ENCODE assay signal across 8 cellular contexts in the genomic region with DNA sequence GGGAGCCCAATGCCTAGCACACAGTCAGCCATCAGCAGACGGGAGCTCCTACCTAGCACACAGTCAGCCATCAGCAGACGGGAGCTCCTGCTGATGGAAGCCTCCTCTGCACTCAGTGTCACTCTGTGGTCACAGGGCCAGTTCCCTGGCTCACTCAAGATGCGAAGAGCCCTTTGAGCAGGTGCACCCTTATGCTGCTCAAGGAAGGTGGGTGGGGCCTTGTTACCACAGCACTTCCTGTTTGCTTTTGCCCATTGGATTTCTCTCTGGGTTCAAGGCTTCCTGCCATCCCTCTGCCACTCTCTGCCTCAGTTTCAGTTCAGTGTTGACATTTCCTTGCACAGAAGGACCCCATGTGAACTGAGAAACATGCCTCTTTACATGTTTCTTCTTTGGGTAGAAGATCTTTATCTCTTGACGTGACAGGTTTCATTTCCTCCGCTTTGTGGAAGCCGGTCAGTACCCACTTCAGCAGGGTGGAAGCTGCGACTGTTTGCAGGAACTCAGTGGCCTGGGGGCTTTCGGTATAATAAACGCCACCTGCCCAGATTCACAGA. TPM values are rescaled to one million over a fixed set of nuclear protein-coding genes. Genes with fewer than 3 reads are reported as not detected.
A peak's percentile ranks its signal among the peaks of the same experiment; 100 is the strongest.
DNase-seq lines count a peak whose midpoint lies in the region; ATAC-seq and FAIRE-seq lines count a peak whose summit lies in the region.

No MANE protein-coding gene starts in this region.

- peak; percentile 87 for FAIRE-seq in GM19239 (lab: Jason Lieb, UNC)

- peak; percentile 75 for ATAC-seq in HG03039 (IDR thresholded peaks at IDR 0.05; ENCODE audit: unreplicated experiment)

- no peak for DNase-seq in GM19239 (ENCODE audit: insufficient read length, low spot score)
- peak in 3 of 5 experiments; percentile 46 to 97 (median 68) for DNase-seq in T-helper 2 cell
- peak; percentile 45 for DNase-seq in medulla oblongata (ENCODE audit: extremely low spot score)
- no peak for DNase-seq in ecto neural progenitor cell (ENCODE audit: low spot score)
- no peak for DNase-seq in putamen (ENCODE audit: low spot score)
- DNase-seq in DMS153 treated with DMSO at 0.1 percent for 48 hours (lab: John Stamatoyannopoulos, UW; ENCODE audit: unreplicated experiment): no peak
- no peak for DNase-seq in ureter (ENCODE audit: low spot score)

RNA-seq across cellular contexts. Expression of gene TRIB2, which starts 11.6 kb away (rescaled TPM):
- total RNA-seq in ureter: 45.4 TPM

Comparison
In these comparisons a context has a peak if more than half of its experiments do, and no peak if none do; other contexts are left out.
1. DNase-seq: peak in T-helper 2 cell (3 of 5) and medulla oblongata (single experiment); none in GM19239 (single experiment), ecto neural progenitor cell (single experiment), putamen (single experiment), DMS153 treated with DMSO at 0.1 percent for 48 hours (single experiment) and ureter (single experiment).